Comparison of ENCODE assay signal across 1 cellular context in genomic region chr17:42547698-42548069, GRCh38.
TF ChIP-seq lines count a peak whose summit lies in the region.

No MANE protein-coding gene starts in this region.

TF ChIP-seq in H1, 55 proteins besides CTCF, POLR2A, EP300 and RAD21:
- TF ChIP-seq TEAD4 (IDR thresholded peaks at IDR 0.05; ENCODE audit: low read depth, low read length): no peak
- TF ChIP-seq SP4 (IDR thresholded peaks at IDR 0.05; ENCODE audit: low read length): no peak
- TF ChIP-seq POU5F1 (IDR thresholded peaks at IDR 0.05; ENCODE audit: low read depth, low read length): no peak
- TF ChIP-seq RXRA (IDR thresholded peaks at IDR 0.05; ENCODE audit: insufficient read depth, low read depth, low read length): no peak
- no peak for TF ChIP-seq SRF (IDR thresholded peaks at IDR 0.05; ENCODE audit: low read depth, low read length)
- TF ChIP-seq RBBP5 (IDR thresholded peaks at IDR 0.05; ENCODE audit: borderline replicate concordance, low read depth, low read length): no peak
